Comparison of ENCODE assay signal across 27 cellular contexts in the genomic region with DNA sequence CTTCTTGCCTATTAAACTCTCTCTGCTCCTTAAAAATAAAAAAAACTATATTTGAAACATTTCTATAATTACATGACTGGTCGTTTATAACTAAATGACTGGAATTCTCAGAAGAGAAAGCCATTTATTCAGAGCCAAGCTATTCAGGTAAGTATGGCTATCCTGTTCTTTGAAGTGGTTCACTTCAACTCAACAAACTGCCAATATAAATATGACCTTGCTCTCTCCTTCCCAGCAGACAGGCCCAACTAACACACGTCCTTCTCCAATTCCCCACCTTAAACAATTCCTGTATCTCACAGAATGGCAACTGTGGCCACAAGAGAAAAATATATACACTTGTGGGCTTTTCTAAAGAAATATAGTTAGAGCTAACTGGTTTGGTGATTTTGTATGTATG.
"Had no signal": no experiment of that assay in that cellular context is flagged by ENCODE, and none has a peak within 500 bp of the region (broad histone marks: within the 10 kb centered on the region; RNA-seq: fewer than 3 reads in every experiment).

No MANE protein-coding gene starts in this region.

- H3K4me3 ChIP-seq: cardiac muscle cell, coronary artery, dorsolateral prefrontal cortex, gastrocnemius medialis, left ventricle myocardium inferior, ovary, sigmoid colon, tibial artery had no signal

- H3K27ac ChIP-seq: cardiac muscle cell, coronary artery, dorsolateral prefrontal cortex, gastrocnemius medialis, left ventricle myocardium inferior, ovary, sigmoid colon, tibial artery had no signal

- ATAC-seq: activated CD8-positive, alpha-beta T cell treated with anti-CD3 and anti-CD28 coated beads for 36 hours; activated T-cell treated with anti-CD3 and anti-CD28 coated beads, Interleukin-2, amount 50 U/mL, for 72 hours; effector memory CD8-positive, alpha-beta T cell; gastrocnemius medialis; stimulated activated memory B cell treated with anti-CD40 and anti-IgM and Interleukin-4, amounts not matched to agents 10 μg/mL and 1 μg/mL and 100 μg/mL, for 72 hours; stimulated activated naive CD8-positive, alpha-beta T cell treated with anti-CD3 and anti-CD28 coated beads, Interleukin-15, amount 100 ng/mL, for 72 hours; WTC11 had no signal

- H3K9me3 ChIP-seq: gastrocnemius medialis, left ventricle myocardium inferior, ovary, sigmoid colon, tibial artery had no signal

- H3K4me1 ChIP-seq: gastrocnemius medialis, sigmoid colon, tibial artery had no signal

- H3K27me3 ChIP-seq: cardiac muscle cell, dorsolateral prefrontal cortex, gastrocnemius medialis, ovary, sigmoid colon, tibial artery had no signal

- H3K36me3 ChIP-seq: cardiac muscle cell, gastrocnemius medialis, left ventricle myocardium inferior, ovary, sigmoid colon, tibial artery had no signal

- DNase-seq: activated CD4-positive, alpha-beta T cell treated with anti-CD3 and anti-CD28 coated beads, Interleukin-2, amount 50 U/mL, for 1 hour; activated CD8-positive, alpha-beta T cell treated with anti-CD3 and anti-CD28 coated beads for 36 hours; activated effector memory CD4-positive, alpha-beta T cell treated with Interleukin-2 at 50 U/mL for 16 hours; activated naive CD4-positive, alpha-beta T cell treated with Interleukin-2 at 50 U/mL for 16 hours; activated T-cell treated with anti-CD3 and anti-CD28 coated beads, Interleukin-2, amount 50 U/mL, for 72 hours; anterior cingulate cortex; dorsolateral prefrontal cortex; effector memory CD8-positive, alpha-beta T cell; erythroblast; gastrocnemius medialis; glutamatergic neuron; left ventricle myocardium inferior; mammary epithelial cell; naive B cell; ovary; retina; sigmoid colon; small intestine; stimulated activated CD4-positive, alpha-beta T cell treated with anti-CD3 and anti-CD28 coated beads, Interleukin-4, amount 100 ng/mL, for 24 hours; stimulated activated naive CD8-positive, alpha-beta T cell treated with anti-CD3 and anti-CD28 coated beads, Interleukin-15, amount 100 ng/mL, for 72 hours; substantia nigra; T-helper 2 cell; tibial artery had no signal
